Comparison of ENCODE assay signal across 26 cellular contexts in genomic region chr15:95235033-95235432, GRCh38.
"Had no signal": no experiment of that assay in that cellular context is flagged by ENCODE, and none has a peak within 500 bp of the region (broad histone marks: within the 10 kb centered on the region; RNA-seq: fewer than 3 reads in every experiment).

No MANE protein-coding gene starts in this region.

- H3K27ac ChIP-seq: colonic mucosa, dorsolateral prefrontal cortex, epithelial cell of prostate, esophagus squamous epithelium, gastroesophageal sphincter, heart right ventricle, left lung, lower lobe of right lung had no signal

- H3K4me3 ChIP-seq: colonic mucosa, dorsolateral prefrontal cortex, esophagus squamous epithelium, gastroesophageal sphincter, heart right ventricle, left lung, lower lobe of right lung had no signal

- H3K4me1 ChIP-seq: colonic mucosa, gastroesophageal sphincter, heart right ventricle, left lung, lower lobe of right lung had no signal

- DNase-seq: colonic mucosa; dermis blood vessel endothelial cell; dorsolateral prefrontal cortex; effector CD4-positive, alpha-beta T cell; effector memory CD4-positive, alpha-beta T cell; erythroblast; esophagus squamous epithelium; foreskin fibroblast; glutamatergic neuron; head of caudate nucleus; heart right ventricle; hippocampal formation; left cardiac atrium; left lung; left ventricle myocardium superior; lower lobe of right lung; mesenchymal stem cell; midbrain; naive thymus-derived CD4-positive, alpha-beta T cell had no signal

- H3K36me3 ChIP-seq: colonic mucosa, esophagus squamous epithelium, gastroesophageal sphincter, heart right ventricle, left lung, lower lobe of right lung had no signal

- ATAC-seq: esophagus mucosa; gastroesophageal sphincter; heart right ventricle; left cardiac atrium; left lung; left ventricle myocardium superior; lower lobe of right lung; naive thymus-derived CD4-positive, alpha-beta T cell had no signal

- H3K27me3 ChIP-seq: colonic mucosa, esophagus squamous epithelium, gastroesophageal sphincter, heart right ventricle, left lung had no signal

- FAIRE-seq: endometrium, frontal cortex, islet of Langerhans, keratinocyte had no signal

- H3K9me3 ChIP-seq: colonic mucosa, lower lobe of right lung had no signal
